8 cellular contexts compared by ENCODE assay signal in genomic region chr4:86935499-86935832, GRCh38. TPM values are rescaled to one million over a fixed set of nuclear protein-coding genes. Genes with fewer than 3 reads are reported as not detected.
DNase-seq lines count a peak whose midpoint lies in the region; ATAC-seq, FAIRE-seq and TF ChIP-seq lines count a peak whose summit lies in the region.

No MANE protein-coding gene starts in this region.

- no peaks in the 10 kb centered on the region for H3K36me3 ChIP-seq in pancreas

- ATAC-seq in HG02981 (IDR thresholded peaks at IDR 0.05; ENCODE audit: unreplicated experiment): peak; percentile 0
- peak in 1 of 4 donors; percentile 6 for ATAC-seq in pancreas
- no peak for ATAC-seq in GM21390 (IDR thresholded peaks at IDR 0.05; ENCODE audit: unreplicated experiment)

- H3K9me3 Mint-ChIP-seq in activated CD4-positive, alpha-beta memory T cell treated with anti-CD3 and anti-CD28 coated beads, Interleukin-2, amount 10 ng/mL, durations not matched to agents 7 days and 5 days: no peaks in the 10 kb centered on the region

- H3K4me3 Mint-ChIP-seq in activated CD4-positive, alpha-beta memory T cell treated with anti-CD3 and anti-CD28 coated beads, Interleukin-2, amount 10 ng/mL, durations not matched to agents 7 days and 5 days: peak overlapping the region; percentile 78

- no peaks in the 10 kb centered on the region for H3K9me3 ChIP-seq in pancreas

- no peaks in the 10 kb centered on the region for H3K27me3 ChIP-seq in pancreas

- intact Hi-C loops in pancreas (cut with DNase I): loop anchor here in 1 of 3 donors (5.0 kb wide), 1 partner anchor 72 kb away; no protein-coding TSS in a partner anchor

- H3K27ac ChIP-seq in C4-2B (peak overlapping the region; percentile 90), pancreas (peak overlapping the region; percentile 96 to 99 (median 98))

- no peak for TF ChIP-seq CTCF in C4-2B (conservative IDR thresholded peaks at IDR 0.05)
- no peak for TF ChIP-seq CTCF in pancreas (IDR thresholded peaks at IDR 0.05)

- peak overlapping the region; percentile 75 to 96 (median 88) for H3K4me3 ChIP-seq in pancreas

- peaks cover 12% of the 10 kb centered on the region for H3K36me3 Mint-ChIP-seq in activated CD4-positive, alpha-beta memory T cell treated with anti-CD3 and anti-CD28 coated beads, Interleukin-2, amount 10 ng/mL, durations not matched to agents 7 days and 5 days (ENCODE audit: low read depth)

- no peak for DNase-seq in activated CD4-positive, alpha-beta memory T cell treated with anti-CD3 and anti-CD28 coated beads, Interleukin-2, amount 10 ng/mL, durations not matched to agents 7 days and 5 days
- DNase-seq in germinal center (ENCODE audit: low spot score): peak; percentile 14
- DNase-seq in pancreas: no peak
- no peak for DNase-seq in COLO668 (lab: John Stamatoyannopoulos, UW; ENCODE audit: unreplicated experiment)
- DNase-seq in NCI-H2196 (lab: John Stamatoyannopoulos, UW; ENCODE audit: unreplicated experiment): no peak

- POLR2A ChIA-PET in activated CD4-positive, alpha-beta memory T cell treated with anti-CD3 and anti-CD28 coated beads, Interleukin-2, amount 10 ng/mL, durations not matched to agents 7 days and 5 days (lab: Charles Lee): interaction anchor here (0.9 to 9.9 kb wide), 23 partner anchors 8 to 1521 kb away, joined by 3 to 396 read pairs (median 4); partner anchors contain the start of genes HERC5, HSD17B11 and KLHL8

- no peak for FAIRE-seq in pancreas (lab: Jason Lieb, UNC)

- H3K4me1 Mint-ChIP-seq in activated CD4-positive, alpha-beta memory T cell treated with anti-CD3 and anti-CD28 coated beads, Interleukin-2, amount 10 ng/mL, durations not matched to agents 7 days and 5 days: peaks cover 50% of the 10 kb centered on the region

- H3K4me1 ChIP-seq in pancreas: peaks cover 31 to 42% (median 35%) of the 10 kb centered on the region in 3 donors

- 1 to 2% methylated on average over 20 to 21 of the region's 21 CpGs for WGBS in pancreas, 2 donors

- CTCF ChIA-PET in activated CD4-positive, alpha-beta memory T cell treated with anti-CD3 and anti-CD28 coated beads, Interleukin-2, amount 10 ng/mL, durations not matched to agents 7 days and 5 days (lab: Charles Lee): interaction anchor here (0.6 to 6.7 kb wide), 14 partner anchors 10 to 440 kb away, joined by 3 to 107 read pairs (median 4); partner anchors contain the start of gene KLHL8

- peak overlapping the region; percentile 95 for H3K27ac Mint-ChIP-seq in activated CD4-positive, alpha-beta memory T cell treated with anti-CD3 and anti-CD28 coated beads, Interleukin-2, amount 10 ng/mL, durations not matched to agents 7 days and 5 days

- no peaks in the 10 kb centered on the region for H3K27me3 Mint-ChIP-seq in activated CD4-positive, alpha-beta memory T cell treated with anti-CD3 and anti-CD28 coated beads, Interleukin-2, amount 10 ng/mL, durations not matched to agents 7 days and 5 days

RNA-seq across cellular contexts. Expression of gene AFF1, which starts 0.7 kb away (rescaled TPM):
- total RNA-seq in activated CD4-positive, alpha-beta memory T cell treated with anti-CD3 and anti-CD28 coated beads, Interleukin-2, amount 10 ng/mL, durations not matched to agents 7 days and 5 days: 10 to 100 TPM; 68.8 to 72.0 TPM
- 10 to 100 TPM; 35.8 to 62.0 (median 40.9) TPM for total RNA-seq in pancreas
- 10 to 100 TPM; 11.8 to 13.0 TPM for polyA plus RNA-seq in pancreas

RNA-seq across cellular contexts. Expression of gene C4orf36, which starts 43.2 kb away (rescaled TPM):
- total RNA-seq in activated CD4-positive, alpha-beta memory T cell treated with anti-CD3 and anti-CD28 coated beads, Interleukin-2, amount 10 ng/mL, durations not matched to agents 7 days and 5 days: not detected
- total RNA-seq in pancreas: under 1 TPM in 5 of 6 donors, not detected in 1; 0.35 to 0.88 (median 0.64) TPM
- polyA plus RNA-seq in pancreas: under 1 TPM; 0.65 to 0.87 TPM
